In genomic region chr3:126124148-126124868, GRCh38 we compare ENCODE assay signal across 15 cellular contexts. TPM values are rescaled to one million over a fixed set of nuclear protein-coding genes. Genes with fewer than 3 reads are reported as not detected.
DNase-seq lines count a peak whose midpoint lies in the region; ATAC-seq and TF ChIP-seq lines count a peak whose summit lies in the region.
"Had no signal": no experiment of that assay in that cellular context is flagged by ENCODE, and none has a peak within 500 bp of the region (broad histone marks: within the 10 kb centered on the region; RNA-seq: fewer than 3 reads in every experiment).

No MANE protein-coding gene starts in this region.

- H3K27ac ChIP-seq in esophagus muscularis mucosa (replicated peaks in 1 of 4) (no peak overlapping the region), sigmoid colon (no peak overlapping the region)
- H3K27ac ChIP-seq: gastroesophageal sphincter had no signal

- TF ChIP-seq POLR2A in esophagus muscularis mucosa (IDR thresholded peaks at IDR 0.05; ENCODE audit: low read depth) (no peak), sigmoid colon (IDR thresholded peaks at IDR 0.05) (no peak)

- intact Hi-C loops in activated CD4-positive, alpha-beta memory T cell treated with anti-CD3 and anti-CD28 coated beads for 36 hours (cut with micrococcal nuclease) = no loop called here
- intact Hi-C loops in esophagus muscularis mucosa (cut with DNase I) (no loop called here), sigmoid colon (cut with DNase I) (no loop called here)

- H3K4me3 ChIP-seq in esophagus muscularis mucosa = no peak overlapping the region
- H3K4me3 ChIP-seq in sigmoid colon = no peak overlapping the region
- H3K4me3 ChIP-seq: gastroesophageal sphincter had no signal

- 81% methylated on average over 5 of the region's 10 CpGs for WGBS in esophagus muscularis mucosa
- 61 to 73% methylated on average over 10 of the region's 10 CpGs for WGBS in sigmoid colon, 2 donors

- H3K4me1 Mint-ChIP-seq in activated CD4-positive, alpha-beta memory T cell treated with anti-CD3 and anti-CD28 coated beads for 36 hours (ENCODE audit: low read depth) = no peaks in the 10 kb centered on the region
- no peaks in the 10 kb centered on the region for H3K4me1 Mint-ChIP-seq in activated CD4-positive, alpha-beta memory T cell treated with anti-CD3 and anti-CD28 coated beads, Interleukin-2, amount 10 ng/mL, durations not matched to agents 7 days and 5 days

- no peaks in the 10 kb centered on the region for H3K9me3 ChIP-seq in esophagus muscularis mucosa
- no peaks in the 10 kb centered on the region for H3K9me3 ChIP-seq in sigmoid colon
- H3K9me3 ChIP-seq: gastroesophageal sphincter had no signal

- TF ChIP-seq EP300 in esophagus muscularis mucosa (IDR thresholded peaks at IDR 0.05) (no peak), sigmoid colon (IDR thresholded peaks at IDR 0.05) (no peak)

- peak; percentile 4 for DNase-seq in activated CD4-positive, alpha-beta memory T cell treated with anti-CD3 and anti-CD28 coated beads for 36 hours
- no peak for DNase-seq in activated CD4-positive, alpha-beta memory T cell treated with anti-CD3 and anti-CD28 coated beads, Interleukin-2, amount 10 ng/mL, durations not matched to agents 7 days and 5 days
- peak; percentile 40 for DNase-seq in NCI-H1694 (lab: John Stamatoyannopoulos, UW)
- DNase-seq in esophagus muscularis mucosa (ENCODE audit: extremely low spot score) = peak; percentile 86
- DNase-seq in sigmoid colon = peak; percentile 42
- DNase-seq: DMS79; HFFc6; NCI-H187 treated with DMSO at 0.1 percent for 48 hours; stimulated activated CD4-positive, alpha-beta T cell treated with anti-CD3 and anti-CD28 coated beads, Interleukin-15, amount 100 ng/mL, for 24 hours had no signal

- CTCF ChIA-PET in activated CD4-positive, alpha-beta memory T cell treated with anti-CD3 and anti-CD28 coated beads for 36 hours (lab: Charles Lee) = interaction anchor here (1.4 kb wide), 1 partner anchor 9 kb away, joined by 5 read pairs; no protein-coding TSS in a partner anchor
- CTCF ChIA-PET in activated CD4-positive, alpha-beta memory T cell treated with anti-CD3 and anti-CD28 coated beads, Interleukin-2, amount 10 ng/mL, durations not matched to agents 7 days and 5 days (lab: Charles Lee) = no interaction called here

- no peak overlapping the region for H3K4me3 Mint-ChIP-seq in activated CD4-positive, alpha-beta memory T cell treated with anti-CD3 and anti-CD28 coated beads for 36 hours
- no peak overlapping the region for H3K4me3 Mint-ChIP-seq in activated CD4-positive, alpha-beta memory T cell treated with anti-CD3 and anti-CD28 coated beads, Interleukin-2, amount 10 ng/mL, durations not matched to agents 7 days and 5 days
- H3K4me3 Mint-ChIP-seq: HFFc6 had no signal

- no peaks in the 10 kb centered on the region for H3K36me3 Mint-ChIP-seq in activated CD4-positive, alpha-beta memory T cell treated with anti-CD3 and anti-CD28 coated beads for 36 hours
- no peaks in the 10 kb centered on the region for H3K36me3 Mint-ChIP-seq in activated CD4-positive, alpha-beta memory T cell treated with anti-CD3 and anti-CD28 coated beads, Interleukin-2, amount 10 ng/mL, durations not matched to agents 7 days and 5 days (ENCODE audit: low read depth)

- TF ChIP-seq CTCF in esophagus muscularis mucosa (IDR thresholded peaks at IDR 0.05) = no peak
- no peak for TF ChIP-seq CTCF in sigmoid colon (IDR thresholded peaks at IDR 0.05)

- no peak for ATAC-seq in GM21717 (IDR thresholded peaks at IDR 0.05; ENCODE audit: unreplicated experiment)
- ATAC-seq in GM21723 (IDR thresholded peaks at IDR 0.05; ENCODE audit: unreplicated experiment) = no peak
- ATAC-seq in GM19467 (IDR thresholded peaks at IDR 0.05; ENCODE audit: unreplicated experiment) = no peak
- ATAC-seq: gastroesophageal sphincter had no signal

- no peaks in the 10 kb centered on the region for H3K9me3 Mint-ChIP-seq in activated CD4-positive, alpha-beta memory T cell treated with anti-CD3 and anti-CD28 coated beads for 36 hours
- H3K9me3 Mint-ChIP-seq in activated CD4-positive, alpha-beta memory T cell treated with anti-CD3 and anti-CD28 coated beads, Interleukin-2, amount 10 ng/mL, durations not matched to agents 7 days and 5 days = no peaks in the 10 kb centered on the region
- H3K9me3 Mint-ChIP-seq: HFFc6 had no signal

- POLR2A ChIA-PET in activated CD4-positive, alpha-beta memory T cell treated with anti-CD3 and anti-CD28 coated beads for 36 hours (lab: Charles Lee) = no interaction called here
- POLR2A ChIA-PET in activated CD4-positive, alpha-beta memory T cell treated with anti-CD3 and anti-CD28 coated beads, Interleukin-2, amount 10 ng/mL, durations not matched to agents 7 days and 5 days (lab: Charles Lee) = no interaction called here

- peaks cover 5% of the 10 kb centered on the region for H3K27me3 Mint-ChIP-seq in activated CD4-positive, alpha-beta memory T cell treated with anti-CD3 and anti-CD28 coated beads for 36 hours
- peaks cover 3% of the 10 kb centered on the region for H3K27me3 Mint-ChIP-seq in activated CD4-positive, alpha-beta memory T cell treated with anti-CD3 and anti-CD28 coated beads, Interleukin-2, amount 10 ng/mL, durations not matched to agents 7 days and 5 days

- H3K27ac Mint-ChIP-seq in activated CD4-positive, alpha-beta memory T cell treated with anti-CD3 and anti-CD28 coated beads for 36 hours = no peak overlapping the region
- H3K27ac Mint-ChIP-seq in activated CD4-positive, alpha-beta memory T cell treated with anti-CD3 and anti-CD28 coated beads, Interleukin-2, amount 10 ng/mL, durations not matched to agents 7 days and 5 days = no peak overlapping the region
- H3K27ac Mint-ChIP-seq: HFFc6 had no signal

- H3K4me1 ChIP-seq in esophagus muscularis mucosa (peaks cover 0 to under 1% (median 0%) of the 10 kb centered on the region in 4 donors), sigmoid colon (no peaks in the 10 kb centered on the region)
- H3K4me1 ChIP-seq: gastroesophageal sphincter had no signal

- peaks cover 0 to 9% (median 3%) of the 10 kb centered on the region in 4 donors for H3K36me3 ChIP-seq in esophagus muscularis mucosa
- H3K36me3 ChIP-seq in sigmoid colon = no peaks in the 10 kb centered on the region

- H3K27me3 ChIP-seq in esophagus muscularis mucosa (no peaks in the 10 kb centered on the region), sigmoid colon (no peaks in the 10 kb centered on the region)
- H3K27me3 ChIP-seq: gastroesophageal sphincter had no signal

RNA-seq across cellular contexts. Expression of gene SLC41A3, which starts 40.4 kb away (rescaled TPM):
- 10 to 100 TPM; 26.3 to 27.3 TPM for total RNA-seq in activated CD4-positive, alpha-beta memory T cell treated with anti-CD3 and anti-CD28 coated beads for 36 hours
- 10 to 100 TPM; 25.6 to 30.0 TPM for total RNA-seq in activated CD4-positive, alpha-beta memory T cell treated with anti-CD3 and anti-CD28 coated beads, Interleukin-2, amount 10 ng/mL, durations not matched to agents 7 days and 5 days
- 10 to 100 TPM; 31.6 to 68.1 (median 38.9) TPM for total RNA-seq in esophagus muscularis mucosa
- total RNA-seq in sigmoid colon = 10 to 100 TPM; 28.9 to 59.5 (median 42.1) TPM
- 10 to 100 TPM in 2 of 3 donors, 1 to 10 TPM in 1; 5.1 to 27.6 (median 19.8) TPM for polyA plus RNA-seq in sigmoid colon

RNA-seq across cellular contexts. Expression of gene ALDH1L1, which starts 56.1 kb away (rescaled TPM):
- not detected for total RNA-seq in activated CD4-positive, alpha-beta memory T cell treated with anti-CD3 and anti-CD28 coated beads for 36 hours
- not detected for total RNA-seq in activated CD4-positive, alpha-beta memory T cell treated with anti-CD3 and anti-CD28 coated beads, Interleukin-2, amount 10 ng/mL, durations not matched to agents 7 days and 5 days
- total RNA-seq in esophagus muscularis mucosa (10 to 100 TPM; 19.2 to 39.9 (median 25.9) TPM), sigmoid colon (10 to 100 TPM; 15.0 to 32.5 (median 27.6) TPM)
- 10 to 100 TPM in 1 of 3 donors, 1 to 10 TPM in 2; 7.2 to 10.4 (median 8.5) TPM for polyA plus RNA-seq in sigmoid colon
- total RNA-seq: activated CD8-positive, alpha-beta memory T cell treated with anti-CD3 and anti-CD28 coated beads for 36 hours; T-helper 2 cell treated with Interferon-gamma antibody and Interleukin-4, amounts not matched to agents 100 ng/mL and 5 ng/mL, for 36 hours had no signal

Comparison
In these comparisons a context has a peak if more than half of its experiments do, and no peak if none do; other contexts are left out.
1. RNA of gene ALDH1L1, which starts 56.1 kb away (total RNA-seq): 15.0 to 32.5 TPM in sigmoid colon and 19.2 to 39.9 TPM in esophagus muscularis mucosa; not detected in activated CD4-positive, alpha-beta memory T cell treated with anti-CD3 and anti-CD28 coated beads for 36 hours and not detected in activated CD4-positive, alpha-beta memory T cell treated with anti-CD3 and anti-CD28 coated beads, Interleukin-2, amount 10 ng/mL, durations not matched to agents 7 days and 5 days; every median in the first group is over 10 times any median in the second.